Comparison of ENCODE assay signal across 25 cellular contexts in the genomic region with DNA sequence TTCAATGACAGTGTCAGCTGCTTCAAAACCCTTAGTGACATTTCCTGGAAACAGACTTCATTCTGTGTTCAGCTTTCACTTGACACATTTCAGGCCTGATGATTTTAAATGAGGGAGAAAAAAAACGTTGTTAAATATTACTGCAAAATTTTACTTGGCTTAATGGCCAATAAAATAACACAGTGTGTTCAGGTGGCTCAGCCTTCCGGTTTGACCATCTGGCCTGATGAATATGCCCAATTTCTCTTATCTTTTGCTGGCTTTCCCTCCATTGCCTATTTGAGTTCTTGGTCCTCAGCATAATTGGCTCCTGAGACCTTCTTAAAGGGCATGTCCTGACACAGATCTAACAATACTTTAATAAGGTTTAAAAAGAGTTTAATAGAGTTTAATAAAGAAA.
DNase-seq lines count a peak whose midpoint lies in the region; ATAC-seq, FAIRE-seq and TF ChIP-seq lines count a peak whose summit lies in the region.
"Had no signal": no experiment of that assay in that cellular context is flagged by ENCODE, and none has a peak within 500 bp of the region (broad histone marks: within the 10 kb centered on the region; RNA-seq: fewer than 3 reads in every experiment).

No MANE protein-coding gene starts in this region.

- DNase-seq in LNCaP clone FGC (ENCODE audit: low read depth) (peak; percentile 19), HUDEP-2 (lab: John Stamatoyannopoulos, UW; ENCODE audit: unreplicated experiment in 76 of 76) (no peak), esophagus squamous epithelium (lab: John Stamatoyannopoulos, UW) (no peak)
- DNase-seq: 8988T; ACHN; AML-193; BE2C; CD4-positive, alpha-beta T cell; CD8-positive, alpha-beta memory T cell; DMS 273 treated with DMSO at 0.1 percent for 48 hours; DMS79; EL; GF-D8; GM23248; H7; HCEC 1CT had no signal

- no peak for TF ChIP-seq CTCF in LNCaP clone FGC (IDR thresholded peaks at IDR 0.05; ENCODE audit: control insufficient read depth, extremely low read depth, insufficient read depth)
- no peak for TF ChIP-seq CTCF in VCaP (conservative IDR thresholded peaks at IDR 0.05)
- no peak for TF ChIP-seq CTCF in esophagus squamous epithelium (IDR thresholded peaks at IDR 0.05)

- H3K4me3 ChIP-seq in LNCaP clone FGC (ENCODE audit: low read depth, low read length) (no peak overlapping the region), esophagus squamous epithelium (no peak overlapping the region)
- H3K4me3 ChIP-seq: A549; BLaER1 treated with 17β-estradiol and CSF1 and Interleukin-3, amounts not matched to agents 10 nM and 100 nM; GM23248 had no signal

- WGBS in esophagus squamous epithelium, 2 donors: 46 to 51% methylated on average over 2 of the region's 2 CpGs

- no peak for ATAC-seq in GM18909 (IDR thresholded peaks at IDR 0.05; ENCODE audit: poor library complexity, unreplicated experiment)
- ATAC-seq: A549 had no signal

- H3K27ac ChIP-seq in VCaP (peak overlapping the region; percentile 63; the same call in 1 of the 2 replicates), esophagus squamous epithelium (no peak overlapping the region)
- H3K27ac ChIP-seq: A549; BLaER1 treated with 17β-estradiol and CSF1 and Interleukin-3, amounts not matched to agents 10 nM and 100 nM; GM23248 had no signal

- TF ChIP-seq POLR2A in esophagus squamous epithelium (IDR thresholded peaks at IDR 0.05): no peak

- H3K36me3 ChIP-seq in esophagus squamous epithelium: no peaks in the 10 kb centered on the region
- H3K36me3 ChIP-seq: BE2C; BLaER1 treated with 17β-estradiol and CSF1 and Interleukin-3, amounts not matched to agents 10 nM and 100 nM had no signal

- H3K27me3 ChIP-seq in esophagus squamous epithelium: no peaks in the 10 kb centered on the region
- H3K27me3 ChIP-seq: BE2C; BLaER1 treated with 17β-estradiol and CSF1 and Interleukin-3, amounts not matched to agents 10 nM and 100 nM had no signal

- intact Hi-C loops in esophagus squamous epithelium (cut with DNase I): no loop called here

- no peaks in the 10 kb centered on the region for H3K9me3 ChIP-seq in esophagus squamous epithelium
- H3K9me3 ChIP-seq: A549; BE2C; BLaER1 treated with 17β-estradiol and CSF1 and Interleukin-3, amounts not matched to agents 10 nM and 100 nM had no signal

- no peaks in the 10 kb centered on the region for H3K4me1 ChIP-seq in esophagus squamous epithelium
- H3K4me1 ChIP-seq: A549; BE2C; BLaER1 treated with 17β-estradiol and CSF1 and Interleukin-3, amounts not matched to agents 10 nM and 100 nM had no signal

- FAIRE-seq in islet of Langerhans (lab: Jason Lieb, UNC): peak; percentile 90
- FAIRE-seq: A549, D721Med, GM12891, GM18507, H1 had no signal
